ENCODE assay signal across 1 cellular context in genomic region chr11:35367491-35367890, GRCh38.
A peak's percentile ranks its signal among the peaks of the same experiment; 100 is the strongest.
TF ChIP-seq lines count a peak whose summit lies in the region.

No MANE protein-coding gene starts in this region.

TF ChIP-seq in HepG2, 621 proteins besides CTCF, POLR2A, EP300 and RAD21:
- 0 out of 2 replicates have a peak, but pooled peaks have one; percentile 12 for TF ChIP-seq BHLHE40 (IDR thresholded peaks at IDR 0.05; ENCODE audit: low read length)
- TF ChIP-seq ZNF775 (CRISPR knock-in tag; IDR thresholded peaks at IDR 0.05; ENCODE audit: borderline replicate concordance) = no peak
- TF ChIP-seq FOSL2 (CRISPR knock-in tag; IDR thresholded peaks at IDR 0.05) = peak; percentile 67
